1 cellular context compared by ENCODE assay signal in genomic region chr11:68002575-68002942, GRCh38.
TF ChIP-seq lines count a peak whose summit lies in the region.

No MANE protein-coding gene starts in this region.

TF ChIP-seq in K562, 482 proteins besides CTCF, POLR2A, EP300 and RAD21:
- TF ChIP-seq NRF1 (conservative IDR thresholded peaks at IDR 0.05 in 1 of 2, IDR thresholded peaks at IDR 0.05 in 1 of 2) (no peak), MAFK (IDR thresholded peaks at IDR 0.05; ENCODE audit: low read length) (no peak), ZNF146 (CRISPR knock-in tag; IDR thresholded peaks at IDR 0.05; ENCODE audit: unreplicated experiment) (no peak), POLR2B (IDR thresholded peaks at IDR 0.05; ENCODE audit: low read depth, partially characterized antibody) (no peak), HMG20B (CRISPR knock-in tag; IDR thresholded peaks at IDR 0.05) (no peak), ZNF561 (CRISPR knock-in tag; conservative IDR thresholded peaks at IDR 0.05) (no peak), POLR2AphosphoS2 (IDR thresholded peaks at IDR 0.05; ENCODE audit: low read length) (no peak), TCF7L2 (IDR thresholded peaks at IDR 0.05; ENCODE audit: low read depth, low read length) (no peak), BCL6 (CRISPR knock-in tag; IDR thresholded peaks at IDR 0.05) (no peak), HNRNPUL1 (IDR thresholded peaks at IDR 0.05; ENCODE audit: low read length) (no peak), STAT5A (IDR thresholded peaks at IDR 0.05; ENCODE audit: borderline replicate concordance, low read length) (no peak), ZNF165 (CRISPR knock-in tag; IDR thresholded peaks at IDR 0.05; ENCODE audit: borderline replicate concordance) (no peak), STAT5B (CRISPR knock-in tag; IDR thresholded peaks at IDR 0.05) (no peak), THRAP3 (IDR thresholded peaks at IDR 0.05; ENCODE audit: borderline replicate concordance) (no peak), ZC3H11A (IDR thresholded peaks at IDR 0.05; ENCODE audit: low read depth, low read length) (no peak), ZNF280A (IDR thresholded peaks at IDR 0.05; ENCODE audit: low read depth, partially characterized antibody) (no peak), ZKSCAN1 (IDR thresholded peaks at IDR 0.05; ENCODE audit: low read depth, low read length) (no peak)
- TF ChIP-seq, protein P1, sequence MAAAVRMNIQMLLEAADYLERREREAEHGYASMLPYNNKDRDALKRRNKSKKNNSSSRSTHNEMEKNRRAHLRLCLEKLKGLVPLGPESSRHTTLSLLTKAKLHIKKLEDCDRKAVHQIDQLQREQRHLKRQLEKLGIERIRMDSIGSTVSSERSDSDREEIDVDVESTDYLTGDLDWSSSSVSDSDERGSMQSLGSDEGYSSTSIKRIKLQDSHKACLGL (CRISPR knock-in tag; IDR thresholded peaks at IDR 0.05; ENCODE audit: borderline replicate concordance, poor library complexity, severe bottlenecking) = no peak
- TF ChIP-seq, protein P2, sequence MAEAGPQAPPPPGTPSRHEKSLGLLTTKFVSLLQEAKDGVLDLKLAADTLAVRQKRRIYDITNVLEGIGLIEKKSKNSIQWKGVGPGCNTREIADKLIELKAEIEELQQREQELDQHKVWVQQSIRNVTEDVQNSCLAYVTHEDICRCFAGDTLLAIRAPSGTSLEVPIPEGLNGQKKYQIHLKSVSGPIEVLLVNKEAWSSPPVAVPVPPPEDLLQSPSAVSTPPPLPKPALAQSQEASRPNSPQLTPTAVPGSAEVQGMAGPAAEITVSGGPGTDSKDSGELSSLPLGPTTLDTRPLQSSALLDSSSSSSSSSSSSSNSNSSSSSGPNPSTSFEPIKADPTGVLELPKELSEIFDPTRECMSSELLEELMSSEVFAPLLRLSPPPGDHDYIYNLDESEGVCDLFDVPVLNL (CRISPR knock-in tag; IDR thresholded peaks at IDR 0.05; ENCODE audit: low read depth) = no peak
